In the genomic region with DNA sequence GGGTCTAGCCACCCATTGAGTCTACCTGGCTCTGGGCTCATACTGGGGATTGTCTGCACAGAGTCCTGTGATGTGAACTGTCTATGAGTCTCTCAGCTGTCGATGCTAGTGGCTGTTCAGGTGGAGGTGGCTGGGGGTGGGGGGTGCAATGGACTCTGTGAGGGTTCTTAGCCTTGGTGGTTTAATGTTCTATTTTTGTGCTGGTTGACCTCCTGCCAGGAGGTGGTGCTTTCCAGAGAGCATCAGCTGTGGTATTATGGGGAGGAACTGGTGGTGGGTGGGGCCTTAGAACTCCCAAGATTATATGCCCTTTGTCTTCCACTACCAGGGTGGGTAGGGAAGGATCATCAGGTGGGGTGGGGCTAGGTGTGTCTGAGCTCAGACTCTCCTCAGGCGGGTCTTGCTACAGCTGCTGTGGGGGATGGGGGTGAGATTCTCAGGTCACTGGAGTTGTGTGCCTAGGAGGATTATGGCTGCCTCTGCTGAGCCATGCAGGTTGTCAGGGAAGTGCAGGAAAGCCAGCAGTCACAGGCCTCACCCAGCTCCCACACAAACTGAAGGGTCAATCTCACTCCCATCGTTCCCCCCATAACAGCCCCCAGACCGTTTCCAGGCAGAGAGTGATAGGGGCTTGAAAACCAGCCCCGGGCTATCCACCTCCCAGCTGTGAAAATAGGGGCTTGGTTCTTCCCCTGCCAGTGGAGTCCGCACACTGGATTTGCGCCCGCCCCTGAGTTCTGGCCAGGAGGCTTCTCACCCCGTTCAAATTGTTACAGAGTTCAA, we compare ENCODE assay signal across 8 cellular contexts.
A peak's percentile ranks its signal among the peaks of the same experiment; 100 is the strongest.
DNase-seq lines count a peak whose midpoint lies in the region; ATAC-seq and TF ChIP-seq lines count a peak whose summit lies in the region.
"Not testable (repeated sequence)": the region's sequence is repeated elsewhere in the genome, so short reads cannot be mapped to it uniquely, and the experiment has no call there.

No MANE protein-coding gene starts in this region.

- not testable (repeated sequence) for DNase-seq in neuronal stem cell (ENCODE audit: low spot score)

- TF ChIP-seq CTCF in HEK293 (tag by site-specific recombination; IDR thresholded peaks at IDR 0.05), result not testable (repeated sequence)

- not testable (repeated sequence) for H3K4me1 ChIP-seq in HEK293 (ENCODE audit: control insufficient read depth, insufficient read depth, low read length); neuronal stem cell (ENCODE audit: control insufficient read depth in 2 of 2, insufficient read depth in 1 of 2, low read depth in 1 of 2, low read length in 2 of 2)

- WGBS in neuronal stem cell (ENCODE audit: extremely low coverage in 2 of 2, insufficient read length in 2 of 2, insufficient replicate concordance in 1 of 2), 2 donors, result no CpG with 5 or more reads among the region's 9 CpGs

- H4K8ac ChIP-seq in neuronal stem cell (ENCODE audit: low read depth, low read length), result peak overlapping the region; percentile 65

- H3K27me3 ChIP-seq in neuronal stem cell (ENCODE audit: control insufficient read depth in 3 of 3, insufficient read depth in 3 of 3, low read depth in 1 of 3, low read length in 3 of 3), result not testable (repeated sequence)

- not testable (repeated sequence) for H3K9ac ChIP-seq in neuronal stem cell (ENCODE audit: low read depth, low read length, poor library complexity)

- not testable (repeated sequence) for H2BK5ac ChIP-seq in neuronal stem cell (ENCODE audit: low read length)

- H3K9me3 ChIP-seq in HEK293 (ENCODE audit: control insufficient read depth, insufficient read depth, low read depth, low read length); neuronal stem cell (replicated peaks in 1 of 2; ENCODE audit: control insufficient read depth in 2 of 2, insufficient read depth in 1 of 2, low read depth in 1 of 2, low read length in 2 of 2): not testable (repeated sequence)

- H3K79me1 ChIP-seq in neuronal stem cell (ENCODE audit: low read depth, low read length), result not testable (repeated sequence)

- POLR2A ChIA-PET in HEK293 (lab: Yijun Ruan, JAX), result not testable (repeated sequence)

- H3K36me3 ChIP-seq in HEK293 (ENCODE audit: control insufficient read depth in 2 of 2, insufficient read depth in 1 of 2, low read length in 2 of 2); neuronal stem cell (replicated peaks in 1 of 2; ENCODE audit: control insufficient read depth in 2 of 2, insufficient read depth in 2 of 2, low read length in 2 of 2): not testable (repeated sequence)

- H3K23ac ChIP-seq in neuronal stem cell (ENCODE audit: low read depth, low read length, poor library complexity), result not testable (repeated sequence)

- H4K91ac ChIP-seq in neuronal stem cell (ENCODE audit: low read depth, low read length, poor library complexity), result not testable (repeated sequence)

- peak; percentile 41; the same call in 1 of the 2 replicates for TF ChIP-seq POLR2A in Raji (IDR thresholded peaks at IDR 0.05; ENCODE audit: insufficient read depth, low read depth, low read length)

- H3K4me2 ChIP-seq in neuronal stem cell (ENCODE audit: insufficient read depth, low read length, poor library complexity, severe bottlenecking), result not testable (repeated sequence)

- H2BK12ac ChIP-seq in neuronal stem cell (ENCODE audit: low read length), result not testable (repeated sequence)

- H2BK120ac ChIP-seq in neuronal stem cell (ENCODE audit: low read depth, low read length), result not testable (repeated sequence)

- peak; percentile 63 for ATAC-seq in GM18870 (IDR thresholded peaks at IDR 0.05; ENCODE audit: unreplicated experiment)
- peak; percentile 67 for ATAC-seq in GM19463 (IDR thresholded peaks at IDR 0.05; ENCODE audit: unreplicated experiment)
- ATAC-seq in HG03025 (IDR thresholded peaks at IDR 0.05; ENCODE audit: low FRiP score, unreplicated experiment), result peak; percentile 61
- peak; percentile 70 for ATAC-seq in HG03442 (IDR thresholded peaks at IDR 0.05; ENCODE audit: unreplicated experiment)

- not testable (repeated sequence) for H2BK15ac ChIP-seq in neuronal stem cell (ENCODE audit: low read length)

- H3K18ac ChIP-seq in neuronal stem cell (ENCODE audit: low read length), result not testable (repeated sequence)

- H2AFZ ChIP-seq in neuronal stem cell (ENCODE audit: low read length), result not testable (repeated sequence)

- CTCF ChIA-PET in HEK293 (lab: Yijun Ruan, JAX), result interaction anchor here (1.0 to 1.5 kb wide), 2 partner anchors 11 to 28 kb away, joined by 4 read pairs; no protein-coding TSS in a partner anchor

- H3K4me3 ChIP-seq in GM08714 (ENCODE audit: low read length), result peak overlapping the region; percentile 44; the same call in 1 of the 2 replicates
- H3K4me3 ChIP-seq in HEK293 (ENCODE audit: low read depth, low read length); neuronal stem cell (ENCODE audit: low read length in 2 of 2): not testable (repeated sequence)

- H3K4ac ChIP-seq in neuronal stem cell (ENCODE audit: low read length), result not testable (repeated sequence)

- H3K14ac ChIP-seq in neuronal stem cell (ENCODE audit: low read length), result not testable (repeated sequence)

- H3K27ac ChIP-seq in HEK293 (ENCODE audit: extremely low read depth, low read depth, low read length); neuronal stem cell (replicated peaks; ENCODE audit: low read length): not testable (repeated sequence)

- not testable (repeated sequence) for H2AK5ac ChIP-seq in neuronal stem cell (ENCODE audit: low read depth, low read length)

TF ChIP-seq in HEK293, 187 proteins besides CTCF, POLR2A, EP300 and RAD21:
- TF ChIP-seq KLF1 (tag by site-specific recombination; IDR thresholded peaks at IDR 0.05), result peak; percentile 57
